ENCODE assay signal across 8 cellular contexts in the genomic region with DNA sequence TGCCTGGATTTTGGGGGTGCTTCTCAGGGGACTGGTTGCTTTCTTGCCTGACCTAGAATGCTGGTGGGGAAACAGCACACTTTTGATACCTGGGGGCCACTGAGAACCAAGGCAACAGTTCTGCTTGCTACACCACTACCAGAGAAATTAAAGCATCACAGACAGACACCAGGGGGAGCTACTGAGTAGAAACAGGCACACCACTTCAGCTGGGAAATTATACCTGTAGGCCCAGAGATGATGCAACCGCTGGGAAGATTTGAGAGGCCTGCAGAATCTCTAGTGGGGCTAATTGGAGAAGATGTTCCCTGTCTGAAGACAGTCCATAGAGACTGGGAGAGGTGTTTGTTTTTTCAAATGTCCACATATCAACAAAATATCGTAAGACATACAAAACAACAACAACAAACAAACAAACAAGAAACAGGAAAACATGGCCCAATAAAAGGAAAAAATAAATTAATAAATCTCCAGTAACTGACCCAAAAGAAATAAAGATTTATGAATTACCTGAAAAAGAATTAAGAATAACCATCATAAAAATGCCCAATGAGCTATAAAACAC.
DNase-seq lines count a peak whose midpoint lies in the region; TF ChIP-seq lines count a peak whose summit lies in the region.

No MANE protein-coding gene starts in this region.

- POLR2A ChIA-PET in HEK293T (lab: Yijun Ruan, JAX), result no interaction called here

- H3K27ac ChIP-seq in WERI-Rb-1 (no peak overlapping the region), neutrophil (no peak overlapping the region)

- no peaks in the 10 kb centered on the region for H3K4me1 ChIP-seq in neutrophil (ENCODE audit: control insufficient read depth in 1 of 2, insufficient read depth in 1 of 2, low read depth in 1 of 2, low read length in 1 of 2)

- CTCF ChIA-PET in HEK293T (lab: Yijun Ruan, JAX), result interaction anchor here (0.6 to 1.0 kb wide), 3 partner anchors 22 to 1820 kb away, joined by 3 to 9 read pairs (median 3); no protein-coding TSS in a partner anchor

- TF ChIP-seq CTCF in WERI-Rb-1 (IDR thresholded peaks at IDR 0.05; ENCODE audit: low read depth, low read length), result peak; percentile 77
- TF ChIP-seq CTCF in fibroblast of the aortic adventitia (IDR thresholded peaks at IDR 0.05; ENCODE audit: insufficient read depth, low read length), result peak; percentile 82
- peak; percentile 42 for TF ChIP-seq CTCF in neutrophil (IDR thresholded peaks at IDR 0.05)

- DNase-seq in NCI-H1417 (lab: John Stamatoyannopoulos, UW), result peak; percentile 37 to 78 (median 65)
- no peak for DNase-seq in NCI-H1417 treated with DMSO at 0.1 percent for 48 hours (lab: John Stamatoyannopoulos, UW)
- DNase-seq in HEK293T (ENCODE audit: extremely low spot score), result peak; percentile 65
- peak; percentile 68 to 73 for DNase-seq in NCI-H2081 (lab: John Stamatoyannopoulos, UW)
- DNase-seq in WERI-Rb-1, result peak; percentile 66
- DNase-seq in fibroblast of the aortic adventitia (ENCODE audit: low read depth), result peak; percentile 80
- DNase-seq in middle frontal gyrus (ENCODE audit: extremely low spot score, low spot score), result no peak

- H3K36me3 ChIP-seq in WERI-Rb-1, result no peaks in the 10 kb centered on the region
- H3K36me3 ChIP-seq in neutrophil, result no peaks in the 10 kb centered on the region

- H3K4me3 ChIP-seq in WERI-Rb-1 (ENCODE audit: low read depth, low read length) (no peak overlapping the region), fibroblast of the aortic adventitia (ENCODE audit: low read depth, low read length) (no peak overlapping the region), neutrophil (ENCODE audit: low read depth in 1 of 2, low read length in 1 of 2) (no peak overlapping the region)

- peaks cover 58% of the 10 kb centered on the region for H3K27me3 ChIP-seq in WERI-Rb-1 (ENCODE audit: insufficient read depth, low read depth, severe bottlenecking)
- H3K27me3 ChIP-seq in neutrophil, result no peaks in the 10 kb centered on the region

- H3K9me3 ChIP-seq in WERI-Rb-1 (ENCODE audit: severe bottlenecking) (no peaks in the 10 kb centered on the region), neutrophil (no peaks in the 10 kb centered on the region)

TF ChIP-seq in HEK293T, 16 proteins besides CTCF, POLR2A, EP300 and RAD21:
- TF ChIP-seq CTBP1 (IDR thresholded peaks at IDR 0.05; ENCODE audit: borderline replicate concordance) (no peak), FOXM1 (IDR thresholded peaks at IDR 0.05; ENCODE audit: borderline replicate concordance) (no peak), BHLHE40 (IDR thresholded peaks at IDR 0.05; ENCODE audit: borderline replicate concordance) (no peak), HDGF (IDR thresholded peaks at IDR 0.05; ENCODE audit: borderline replicate concordance) (no peak), FOXA1 (IDR thresholded peaks at IDR 0.05) (no peak), NFRKB (IDR thresholded peaks at IDR 0.05) (no peak), LEF1 (IDR thresholded peaks at IDR 0.05; ENCODE audit: borderline replicate concordance) (no peak), TARDBP (IDR thresholded peaks at IDR 0.05) (no peak), SP1 (IDR thresholded peaks at IDR 0.05) (no peak), ELF4 (IDR thresholded peaks at IDR 0.05) (no peak), L3MBTL2 (conservative IDR thresholded peaks at IDR 0.05) (no peak), ZNF384 (IDR thresholded peaks at IDR 0.05) (no peak), SUZ12 (IDR thresholded peaks at IDR 0.05) (no peak), FOXK2 (IDR thresholded peaks at IDR 0.05) (no peak), ARNT (IDR thresholded peaks at IDR 0.05) (no peak)
- TF ChIP-seq, protein P1, sequence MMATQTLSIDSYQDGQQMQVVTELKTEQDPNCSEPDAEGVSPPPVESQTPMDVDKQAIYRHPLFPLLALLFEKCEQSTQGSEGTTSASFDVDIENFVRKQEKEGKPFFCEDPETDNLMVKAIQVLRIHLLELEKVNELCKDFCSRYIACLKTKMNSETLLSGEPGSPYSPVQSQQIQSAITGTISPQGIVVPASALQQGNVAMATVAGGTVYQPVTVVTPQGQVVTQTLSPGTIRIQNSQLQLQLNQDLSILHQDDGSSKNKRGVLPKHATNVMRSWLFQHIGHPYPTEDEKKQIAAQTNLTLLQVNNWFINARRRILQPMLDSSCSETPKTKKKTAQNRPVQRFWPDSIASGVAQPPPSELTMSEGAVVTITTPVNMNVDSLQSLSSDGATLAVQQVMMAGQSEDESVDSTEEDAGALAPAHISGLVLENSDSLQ (IDR thresholded peaks at IDR 0.05), result no peak

Comparison
In these comparisons a context has a peak if more than half of its experiments do, and no peak if none do; other contexts are left out.
1. DNase-seq: peak in NCI-H1417 (3 of 3), HEK293T (single experiment), NCI-H2081 (2 of 2), WERI-Rb-1 (single experiment) and fibroblast of the aortic adventitia (single experiment); none in NCI-H1417 treated with DMSO at 0.1 percent for 48 hours (single experiment) and middle frontal gyrus (single experiment).
2. Peak in every context shown above with its lines, with median percentiles within 50 percentile points of each other: CTCF ChIP-seq.